ENCODE assay signal across 30 cellular contexts in the genomic region with DNA sequence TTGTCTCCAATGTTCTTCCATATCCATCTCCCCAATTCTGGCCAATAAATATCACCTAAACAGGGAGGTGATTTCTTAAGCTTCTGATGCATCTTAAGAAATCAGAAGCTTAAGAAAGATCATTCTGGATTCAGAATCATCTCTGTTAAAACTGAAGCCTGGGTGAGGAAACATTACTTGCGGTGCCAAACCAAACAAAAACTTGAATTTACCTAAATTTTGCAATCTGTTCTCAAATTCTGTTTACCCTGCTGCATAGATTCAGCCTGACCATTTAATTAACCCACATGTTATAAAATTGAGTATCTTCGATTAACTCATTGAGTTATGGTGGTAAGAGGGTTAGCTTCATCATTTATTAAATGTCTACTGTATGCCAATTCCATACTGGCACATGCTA.
"Had no signal": no experiment of that assay in that cellular context is flagged by ENCODE, and none has a peak within 500 bp of the region (broad histone marks: within the 10 kb centered on the region; RNA-seq: fewer than 3 reads in every experiment).

No MANE protein-coding gene starts in this region.

- H3K36me3 ChIP-seq: cardiac muscle cell, heart right ventricle, left lung, neutrophil, suprapubic skin, tibial artery had no signal

- H3K4me3 ChIP-seq: body of pancreas, cardiac muscle cell, coronary artery, dorsolateral prefrontal cortex, heart right ventricle, left lung, psoas muscle, suprapubic skin, tibial artery had no signal

- H3K27ac ChIP-seq: body of pancreas, cardiac muscle cell, coronary artery, dorsolateral prefrontal cortex, heart right ventricle, left lung, neutrophil, parathyroid adenoma, psoas muscle, suprapubic skin, tibial artery had no signal

- H3K4me3 Mint-ChIP-seq: activated CD4-positive, alpha-beta T cell treated with anti-CD3 and anti-CD28 coated beads for 36 hours; activated CD8-positive, alpha-beta memory T cell treated with anti-CD3 and anti-CD28 coated beads, Interleukin-2, amount 10 ng/mL, durations not matched to agents 7 days and 5 days; activated CD8-positive, alpha-beta T cell treated with anti-CD3 and anti-CD28 coated beads, Interleukin-2, amount 10 ng/mL, durations not matched to agents 7 days and 5 days; nephron; stimulated activated naive B cell treated with anti-CD40 and anti-IgM and Interleukin-4, amounts not matched to agents 10 μg/mL and 1 μg/mL and 100 μg/mL, for 72 hours; T-helper 2 cell treated with Interferon-gamma antibody and Interleukin-4, amounts not matched to agents 5 μg/mL and 100 μg/mL, for 36 hours had no signal

- DNase-seq: activated CD4-positive, alpha-beta T cell treated with anti-CD3 and anti-CD28 coated beads for 36 hours; activated CD4-positive, CD25-positive, alpha-beta regulatory T cell; activated CD8-positive, alpha-beta memory T cell treated with anti-CD3 and anti-CD28 coated beads, Interleukin-2, amount 10 ng/mL, durations not matched to agents 7 days and 5 days; activated CD8-positive, alpha-beta T cell treated with anti-CD3 and anti-CD28 coated beads, Interleukin-2, amount 10 ng/mL, durations not matched to agents 7 days and 5 days; activated naive CD4-positive, alpha-beta T cell; activated T-cell treated with anti-CD3 and anti-CD28 coated beads, Interleukin-2, amount 50 U/mL, for 48 hours; anterior cingulate cortex; body of pancreas; cerebellar nuclear complex; dorsolateral prefrontal cortex; effector memory CD4-positive, alpha-beta T cell; erythroblast; foreskin melanocyte; heart right ventricle; kidney glomerular epithelial cell; left lung; psoas muscle; stimulated activated CD4-positive, alpha-beta T cell treated with anti-CD3 and anti-CD28 coated beads, Interleukin-15, amount 100 ng/mL, for 24 hours; stimulated activated CD4-positive, alpha-beta T cell treated with anti-CD3 and anti-CD28 coated beads, Interleukin-2, amount 100 ng/mL, for 24 hours; stimulated activated naive B cell treated with anti-CD40 and anti-IgM and Interleukin-4, amounts not matched to agents 10 μg/mL and 1 μg/mL and 100 μg/mL, for 72 hours; T-helper 1 cell; tibial artery had no signal

- ATAC-seq: activated CD4-positive, alpha-beta T cell treated with anti-CD3 and anti-CD28 coated beads for 36 hours; activated CD8-positive, alpha-beta memory T cell treated with anti-CD3 and anti-CD28 coated beads, Interleukin-2, amount 10 ng/mL, durations not matched to agents 7 days and 5 days; activated CD8-positive, alpha-beta T cell treated with anti-CD3 and anti-CD28 coated beads, Interleukin-2, amount 10 ng/mL, durations not matched to agents 7 days and 5 days; activated naive CD4-positive, alpha-beta T cell treated with anti-CD3 and anti-CD28 coated beads, Interleukin-2, amount 50 U/mL, for 72 hours; body of pancreas; heart right ventricle; left lung; psoas muscle; stimulated activated naive B cell treated with anti-CD40 and anti-IgM and Interleukin-4, amounts not matched to agents 10 μg/mL and 1 μg/mL and 100 μg/mL, for 72 hours had no signal

- H3K4me1 ChIP-seq: body of pancreas, heart right ventricle, left lung, parathyroid adenoma, psoas muscle, suprapubic skin, tibial artery had no signal

- H3K36me3 Mint-ChIP-seq: activated CD8-positive, alpha-beta memory T cell treated with anti-CD3 and anti-CD28 coated beads, Interleukin-2, amount 10 ng/mL, durations not matched to agents 7 days and 5 days; stimulated activated naive B cell treated with anti-CD40 and anti-IgM and Interleukin-4, amounts not matched to agents 10 μg/mL and 1 μg/mL and 100 μg/mL, for 72 hours had no signal

- H3K27me3 ChIP-seq: body of pancreas, cardiac muscle cell, dorsolateral prefrontal cortex, heart right ventricle, left lung, neutrophil, suprapubic skin, tibial artery had no signal

- H3K9me3 ChIP-seq: body of pancreas, left lung, neutrophil, psoas muscle, suprapubic skin, tibial artery had no signal

- H3K9ac ChIP-seq: parathyroid adenoma had no signal

- H3K79me2 ChIP-seq: parathyroid adenoma had no signal

- H3K4me1 Mint-ChIP-seq: activated CD4-positive, alpha-beta T cell treated with anti-CD3 and anti-CD28 coated beads for 36 hours; activated CD8-positive, alpha-beta memory T cell treated with anti-CD3 and anti-CD28 coated beads, Interleukin-2, amount 10 ng/mL, durations not matched to agents 7 days and 5 days; stimulated activated naive B cell treated with anti-CD40 and anti-IgM and Interleukin-4, amounts not matched to agents 10 μg/mL and 1 μg/mL and 100 μg/mL, for 72 hours had no signal

- H3K27ac Mint-ChIP-seq: activated CD4-positive, alpha-beta T cell treated with anti-CD3 and anti-CD28 coated beads for 36 hours; activated CD8-positive, alpha-beta memory T cell treated with anti-CD3 and anti-CD28 coated beads, Interleukin-2, amount 10 ng/mL, durations not matched to agents 7 days and 5 days; activated CD8-positive, alpha-beta T cell treated with anti-CD3 and anti-CD28 coated beads, Interleukin-2, amount 10 ng/mL, durations not matched to agents 7 days and 5 days; activated naive CD4-positive, alpha-beta T cell treated with anti-CD3 and anti-CD28 coated beads, Interleukin-2, amount 50 U/mL, for 72 hours; nephron; stimulated activated naive B cell treated with anti-CD40 and anti-IgM and Interleukin-4, amounts not matched to agents 10 μg/mL and 1 μg/mL and 100 μg/mL, for 72 hours; T-helper 2 cell treated with Interferon-gamma antibody and Interleukin-4, amounts not matched to agents 5 μg/mL and 100 μg/mL, for 36 hours had no signal

- H3K27me3 Mint-ChIP-seq: activated CD4-positive, alpha-beta T cell treated with anti-CD3 and anti-CD28 coated beads for 36 hours; activated CD8-positive, alpha-beta memory T cell treated with anti-CD3 and anti-CD28 coated beads, Interleukin-2, amount 10 ng/mL, durations not matched to agents 7 days and 5 days; stimulated activated naive B cell treated with anti-CD40 and anti-IgM and Interleukin-4, amounts not matched to agents 10 μg/mL and 1 μg/mL and 100 μg/mL, for 72 hours had no signal

- H2AFZ ChIP-seq: parathyroid adenoma had no signal
